ENCODE assay signal across 13 cellular contexts in the genomic region with DNA sequence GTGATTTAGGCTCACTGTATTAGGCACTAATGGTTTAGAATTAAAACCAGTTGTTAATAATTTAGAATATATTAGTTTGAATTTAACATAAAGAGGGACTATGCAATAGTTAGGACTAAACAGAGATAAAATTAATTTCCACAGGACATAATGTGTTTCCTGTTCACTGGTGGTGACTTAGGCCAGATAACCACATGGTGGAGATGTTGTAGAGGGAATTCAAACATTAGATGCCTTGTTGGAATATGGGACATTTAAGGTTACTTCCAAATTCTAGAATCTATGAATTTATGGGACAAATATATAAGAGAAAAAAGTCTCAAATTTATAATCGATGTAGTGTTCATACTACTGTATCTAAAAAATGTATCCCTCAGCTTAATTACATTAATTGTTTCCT.
DNase-seq lines count a peak whose midpoint lies in the region; ATAC-seq and TF ChIP-seq lines count a peak whose summit lies in the region.
"Had no signal": no experiment of that assay in that cellular context is flagged by ENCODE, and none has a peak within 500 bp of the region (broad histone marks: within the 10 kb centered on the region; RNA-seq: fewer than 3 reads in every experiment).

No MANE protein-coding gene starts in this region.

- DNase-seq in BE2C (peak; percentile 15), Kasumi-1 (lab: John Stamatoyannopoulos, UW) (peak; percentile 22 to 26), OCI-M1 (lab: John Stamatoyannopoulos, UW) (peak; percentile 55), epithelial cell of proximal tubule (ENCODE audit: low read depth) (no peak), gastrocnemius medialis (no peak), suprapubic skin (ENCODE audit: low spot score in 2 of 2) (no peak)
- DNase-seq in stimulated activated CD4-positive, alpha-beta T cell treated with anti-CD3 and anti-CD28 coated beads, Interleukin-4, amount 100 ng/mL, for 4 hours: no peak
- DNase-seq: activated T-cell treated with anti-CD3 and anti-CD28 coated beads, Interleukin-2, amount 50 U/mL, for 4 hours; CD8-positive, alpha-beta T cell; left ventricle myocardium inferior; NK-92 treated with Interleukin-12 subunit alpha and Interleukin-12 subunit beta, amount 100 ng/mL, for 24 hours; stimulated activated CD4-positive, alpha-beta T cell treated with anti-CD3 and anti-CD28 coated beads, Interleukin-2, amount 100 ng/mL, for 48 hours had no signal

- TF ChIP-seq CTCF in BE2C (IDR thresholded peaks at IDR 0.05; ENCODE audit: low read depth, low read length) (peak; percentile 66), epithelial cell of proximal tubule (conservative IDR thresholded peaks at IDR 0.05; ENCODE audit: low read depth, low read length) (peak; percentile 33), gastrocnemius medialis (IDR thresholded peaks at IDR 0.05 in 4 of 5, conservative IDR thresholded peaks at IDR 0.05 in 1 of 5) (no peak), suprapubic skin (IDR thresholded peaks at IDR 0.05) (no peak)

- no peak for TF ChIP-seq EP300 in suprapubic skin (IDR thresholded peaks at IDR 0.05)

- no peak overlapping the region for H3K4me3 ChIP-seq in BE2C (ENCODE audit: low read depth, low read length)
- H3K4me3 ChIP-seq in epithelial cell of proximal tubule (ENCODE audit: low read depth, low read length): no peak overlapping the region
- no peak overlapping the region for H3K4me3 ChIP-seq in gastrocnemius medialis
- no peak overlapping the region for H3K4me3 ChIP-seq in suprapubic skin
- H3K4me3 ChIP-seq: left ventricle myocardium inferior had no signal

- H3K36me3 ChIP-seq in BE2C (no peaks in the 10 kb centered on the region), gastrocnemius medialis (no peaks in the 10 kb centered on the region), suprapubic skin (no peaks in the 10 kb centered on the region)
- H3K36me3 ChIP-seq: left ventricle myocardium inferior had no signal

- WGBS in suprapubic skin: 72% methylated on average over 1 of the region's 1 CpG

- in situ Hi-C loops in gastrocnemius medialis (cut with MboI; ENCODE audit: low sequenced_read_pairs in 4 of 4): loop anchor here in 1 of 4 donors (25.0 kb wide), 1 partner anchor 111 kb away; no protein-coding TSS in a partner anchor

- no peak overlapping the region for H3K27ac ChIP-seq in gastrocnemius medialis
- no peak overlapping the region for H3K27ac ChIP-seq in suprapubic skin
- H3K27ac ChIP-seq: left ventricle myocardium inferior had no signal

- peaks cover 8% of the 10 kb centered on the region for H3K4me1 ChIP-seq in BE2C
- no peaks in the 10 kb centered on the region for H3K4me1 ChIP-seq in gastrocnemius medialis
- H3K4me1 ChIP-seq in suprapubic skin: no peaks in the 10 kb centered on the region
- H3K4me1 ChIP-seq: left ventricle myocardium inferior had no signal

- no peak for ATAC-seq in gastrocnemius medialis
- ATAC-seq in HG03442 (IDR thresholded peaks at IDR 0.05; ENCODE audit: unreplicated experiment): no peak
- ATAC-seq: activated T-cell treated with anti-CD3 and anti-CD28 coated beads, Interleukin-2, amount 50 U/mL, for 4 hours; CD8-positive, alpha-beta T cell had no signal

- H3K27me3 ChIP-seq in BE2C (no peaks in the 10 kb centered on the region), gastrocnemius medialis (no peaks in the 10 kb centered on the region), suprapubic skin (no peaks in the 10 kb centered on the region)

- no peak for TF ChIP-seq POLR2A in gastrocnemius medialis (IDR thresholded peaks at IDR 0.05)
- TF ChIP-seq POLR2A in suprapubic skin (IDR thresholded peaks at IDR 0.05): no peak

- H3K9me3 ChIP-seq in BE2C (no peaks in the 10 kb centered on the region), gastrocnemius medialis (no peaks in the 10 kb centered on the region), suprapubic skin (no peaks in the 10 kb centered on the region)
- H3K9me3 ChIP-seq: left ventricle myocardium inferior had no signal

- intact Hi-C loops in gastrocnemius medialis (cut with DNase I; ENCODE audit: low total_unique reads): no loop called here

Comparison
In these comparisons a context has a peak if more than half of its experiments do, and no peak if none do; other contexts are left out.
1. DNase-seq: peak in BE2C (single experiment), Kasumi-1 (2 of 2) and OCI-M1 (single experiment); none in epithelial cell of proximal tubule (single experiment), gastrocnemius medialis (0 of 2), stimulated activated CD4-positive, alpha-beta T cell treated with anti-CD3 and anti-CD28 coated beads, Interleukin-4, amount 100 ng/mL, for 4 hours (0 of 2) and suprapubic skin (0 of 2).
2. CTCF ChIP-seq: peak in BE2C (single experiment) and epithelial cell of proximal tubule (single experiment); none in gastrocnemius medialis (0 of 5) and suprapubic skin (0 of 2).